27 cellular contexts compared by ENCODE assay signal in genomic region chr2:626491-627339, GRCh38. TPM values are rescaled to one million over a fixed set of nuclear protein-coding genes. Genes with fewer than 3 reads are reported as not detected.
DNase-seq lines count a peak whose midpoint lies in the region; ATAC-seq lines count a peak whose summit lies in the region.
"Had no signal": no experiment of that assay in that cellular context is flagged by ENCODE, and none has a peak within 500 bp of the region (broad histone marks: within the 10 kb centered on the region; RNA-seq: fewer than 3 reads in every experiment).

No MANE protein-coding gene starts in this region.

- ATAC-seq in HG02973 (IDR thresholded peaks at IDR 0.05; ENCODE audit: unreplicated experiment) = no peak
- ATAC-seq in GM21390 (IDR thresholded peaks at IDR 0.05; ENCODE audit: unreplicated experiment) = no peak
- ATAC-seq: A549; heart left ventricle; naive thymus-derived CD8-positive, alpha-beta T cell; stimulated activated naive B cell treated with anti-CD40 and anti-IgM and Interleukin-4, amounts not matched to agents 10 μg/mL and 1 μg/mL and 100 μg/mL, for 72 hours; WTC11 had no signal

- intact Hi-C loops in posterior vena cava (cut with DNase I) = no loop called here

- peak; percentile 24 for DNase-seq in activated CD8-positive, alpha-beta memory T cell treated with anti-CD3 and anti-CD28 coated beads for 24 hours
- DNase-seq in activated CD8-positive, alpha-beta memory T cell treated with anti-CD3 and anti-CD28 coated beads, Interleukin-2, amount 50 U/mL, for 4 hours = no peak
- DNase-seq in NCI-H69 (lab: John Stamatoyannopoulos, UW) (peak; percentile 31), islet precursor cell (peak; percentile 27), posterior vena cava (ENCODE audit: low spot score) (no peak), NCI-H2029 (lab: John Stamatoyannopoulos, UW) (no peak)
- DNase-seq: activated CD4-positive, alpha-beta T cell treated with anti-CD3 and anti-CD28 coated beads, Interleukin-2, amount 10 ng/mL, durations not matched to agents 7 days and 5 days; activated naive CD4-positive, alpha-beta T cell treated with Interleukin-2 at 50 U/mL for 16 hours; caudate nucleus; CD4-positive, CD25-positive, alpha-beta regulatory T cell; cortex of kidney; foreskin melanocyte; H9; MG63; naive thymus-derived CD8-positive, alpha-beta T cell; NCI-H1105; NCI-H2081 treated with DMSO at 0.1 percent for 48 hours; NCI-H510A; occipital lobe; OCI-M1; stimulated activated naive B cell treated with anti-CD40 and anti-IgM and Interleukin-4, amounts not matched to agents 10 μg/mL and 1 μg/mL and 100 μg/mL, for 72 hours; substantia nigra had no signal

RNA-seq across cellular contexts. Expression of gene TMEM18, which starts 50.5 kb away (rescaled TPM):
- 10 to 100 TPM; 15.7 to 19.2 TPM for total RNA-seq in posterior vena cava

Comparison
In these comparisons a context has a peak if more than half of its experiments do, and no peak if none do; other contexts are left out.
1. DNase-seq: peak in activated CD8-positive, alpha-beta memory T cell treated with anti-CD3 and anti-CD28 coated beads for 24 hours (single experiment), NCI-H69 (single experiment) and islet precursor cell (single experiment); none in activated CD8-positive, alpha-beta memory T cell treated with anti-CD3 and anti-CD28 coated beads, Interleukin-2, amount 50 U/mL, for 4 hours (single experiment), posterior vena cava (single experiment) and NCI-H2029 (single experiment).